Comparison of ENCODE assay signal across 1 cellular context in genomic region chr1:232108598-232108997, GRCh38.
TF ChIP-seq lines count a peak whose summit lies in the region.

No MANE protein-coding gene starts in this region.

TF ChIP-seq in H1, 55 proteins besides CTCF, POLR2A, EP300 and RAD21 (continued from another document):
- TF ChIP-seq E2F6 (IDR thresholded peaks at IDR 0.05) (no peak), ZNF274 (IDR thresholded peaks at IDR 0.05; ENCODE audit: borderline replicate concordance, extremely low read depth, low read length) (no peak), RBBP5 (IDR thresholded peaks at IDR 0.05; ENCODE audit: borderline replicate concordance, low read depth, low read length) (no peak), TBP (IDR thresholded peaks at IDR 0.05; ENCODE audit: low read depth, low read length) (no peak), JUND (IDR thresholded peaks at IDR 0.05; ENCODE audit: low read length) (no peak), SRF (IDR thresholded peaks at IDR 0.05; ENCODE audit: low read depth, low read length) (no peak), NRF1 (IDR thresholded peaks at IDR 0.05; ENCODE audit: low read depth, low read length) (no peak), GTF2F1 (IDR thresholded peaks at IDR 0.05; ENCODE audit: borderline replicate concordance, low read depth, low read length) (no peak), CHD7 (IDR thresholded peaks at IDR 0.05; ENCODE audit: insufficient replicate concordance, low read length) (no peak)
